In genomic region chr1:211829343-211830054, GRCh38 we compare ENCODE assay signal across 8 cellular contexts. TPM values are rescaled to one million over a fixed set of nuclear protein-coding genes. Genes with fewer than 3 reads are reported as not detected.
DNase-seq lines count a peak whose midpoint lies in the region; ATAC-seq and TF ChIP-seq lines count a peak whose summit lies in the region.

No MANE protein-coding gene starts in this region.

- no peaks in the 10 kb centered on the region for H3K9me3 ChIP-seq in body of pancreas

- no peaks in the 10 kb centered on the region for H3K27me3 ChIP-seq in body of pancreas

- 11 to 13% methylated on average over 22 of the region's 22 CpGs for WGBS in body of pancreas, 2 donors

- H3K4me3 Mint-ChIP-seq in activated naive CD4-positive, alpha-beta T cell treated with anti-CD3 and anti-CD28 coated beads, Interleukin-2, amount 50 U/mL, for 24 hours: peak overlapping the region; percentile 90
- peak overlapping the region; percentile 91 to 96 (median 93) for H3K4me3 Mint-ChIP-seq in immature natural killer cell

- peak overlapping the region in 3 of 4 donors; percentile 91 to 96 (median 96) for H3K27ac ChIP-seq in body of pancreas

- H3K4me1 Mint-ChIP-seq in activated naive CD4-positive, alpha-beta T cell treated with anti-CD3 and anti-CD28 coated beads, Interleukin-2, amount 50 U/mL, for 24 hours: peaks cover 56% of the 10 kb centered on the region
- H3K4me1 Mint-ChIP-seq in immature natural killer cell: peaks cover 55 to 76% of the 10 kb centered on the region in 2 donors

- peak in 2 of 7 experiments; percentile 8 to 15 for TF ChIP-seq CTCF in body of pancreas (IDR thresholded peaks at IDR 0.05)

- ATAC-seq in body of pancreas: no peak
- no peak for ATAC-seq in HG02938 (IDR thresholded peaks at IDR 0.05; ENCODE audit: unreplicated experiment)
- no peak for ATAC-seq in HG02970 (IDR thresholded peaks at IDR 0.05; ENCODE audit: low FRiP score, unreplicated experiment)

- peaks cover 18% of the 10 kb centered on the region for H3K4me1 ChIP-seq in body of pancreas

- DNase-seq in activated naive CD4-positive, alpha-beta T cell treated with Interleukin-2 at 50 U/mL for 16 hours: no peak
- DNase-seq in NCI-H524 treated with DMSO at 0.1 percent for 48 hours (lab: John Stamatoyannopoulos, UW): peak; percentile 32
- DNase-seq in body of pancreas: peak; percentile 28 to 42 (median 36)
- DNase-seq in immature natural killer cell: no peak
- no peak for DNase-seq in skeletal muscle cell (ENCODE audit: low read depth)

- no peaks in the 10 kb centered on the region for H3K36me3 Mint-ChIP-seq in activated naive CD4-positive, alpha-beta T cell treated with anti-CD3 and anti-CD28 coated beads, Interleukin-2, amount 50 U/mL, for 24 hours
- H3K36me3 Mint-ChIP-seq in immature natural killer cell: no peaks in the 10 kb centered on the region

- intact Hi-C loops in body of pancreas (cut with DNase I): no loop called here

- peak overlapping the region; percentile 93 for H3K27ac Mint-ChIP-seq in activated naive CD4-positive, alpha-beta T cell treated with anti-CD3 and anti-CD28 coated beads, Interleukin-2, amount 50 U/mL, for 24 hours
- peak overlapping the region; percentile 85 to 94 (median 90) for H3K27ac Mint-ChIP-seq in immature natural killer cell

- H3K9me3 Mint-ChIP-seq in activated naive CD4-positive, alpha-beta T cell treated with anti-CD3 and anti-CD28 coated beads, Interleukin-2, amount 50 U/mL, for 24 hours: no peaks in the 10 kb centered on the region
- H3K9me3 Mint-ChIP-seq in immature natural killer cell: no peaks in the 10 kb centered on the region

- no peaks in the 10 kb centered on the region for H3K27me3 Mint-ChIP-seq in activated naive CD4-positive, alpha-beta T cell treated with anti-CD3 and anti-CD28 coated beads, Interleukin-2, amount 50 U/mL, for 24 hours
- H3K27me3 Mint-ChIP-seq in immature natural killer cell (ENCODE audit: low read depth in 3 of 3): peaks cover 3 to 8% (median 4%) of the 10 kb centered on the region in 3 donors

- peak overlapping the region in 1 of 2 donors; percentile 58 for H3K4me3 ChIP-seq in body of pancreas
- H3K4me3 ChIP-seq in skeletal muscle cell (ENCODE audit: low read depth, low read length): peak overlapping the region; percentile 60

- no peaks in the 10 kb centered on the region for H3K36me3 ChIP-seq in body of pancreas (replicated peaks in 1 of 2; ENCODE audit: insufficient read depth in 1 of 2, low read depth in 2 of 2)

- TF ChIP-seq POLR2A in body of pancreas (IDR thresholded peaks at IDR 0.05): peak in 2 of 3 donors; percentile 39 to 57

RNA-seq across cellular contexts. Expression of gene LPGAT1, which starts 1.1 kb away (rescaled TPM):
- total RNA-seq in body of pancreas: 10 to 100 TPM; 24.4 to 50.1 TPM
- 10 to 100 TPM; 29.1 to 63.3 (median 46.9) TPM for polyA plus RNA-seq in immature natural killer cell

Comparison
In these comparisons a context has a peak if more than half of its experiments do, and no peak if none do; other contexts are left out.
1. DNase-seq: peak in NCI-H524 treated with DMSO at 0.1 percent for 48 hours (single experiment) and body of pancreas (4 of 4); none in activated naive CD4-positive, alpha-beta T cell treated with Interleukin-2 at 50 U/mL for 16 hours (single experiment), immature natural killer cell (0 of 3) and skeletal muscle cell (single experiment).